ENCODE assay signal across 28 cellular contexts in the genomic region with DNA sequence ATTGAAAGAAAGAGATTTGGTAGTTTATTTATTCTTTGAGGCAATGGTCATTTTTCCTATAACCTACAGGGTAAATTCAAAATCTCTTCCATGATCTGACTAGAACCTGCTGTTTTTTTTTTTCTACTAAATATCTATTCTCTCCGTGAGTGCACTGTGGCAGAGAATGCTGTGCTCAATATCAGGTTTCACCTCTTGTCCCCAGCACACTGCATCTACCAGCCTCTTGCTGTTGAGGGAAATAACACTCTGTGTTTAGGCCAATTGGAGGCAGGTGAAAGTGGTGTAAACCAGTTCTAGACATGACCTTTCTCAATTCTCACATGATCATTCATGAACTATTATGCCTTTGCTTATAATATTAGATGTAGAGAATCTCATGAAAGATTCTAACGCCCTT.
"Had no signal": no experiment of that assay in that cellular context is flagged by ENCODE, and none has a peak within 500 bp of the region (broad histone marks: within the 10 kb centered on the region; RNA-seq: fewer than 3 reads in every experiment).

No MANE protein-coding gene starts in this region.

- H3K4me3 Mint-ChIP-seq: T-cell had no signal

- H3K27me3 Mint-ChIP-seq: T-cell had no signal

- H3K4me1 Mint-ChIP-seq: T-cell had no signal

- H3K27ac Mint-ChIP-seq: T-cell had no signal

- H3K36me3 Mint-ChIP-seq: T-cell had no signal

- DNase-seq: Karpas-422, MM.1S, MV-4-11, NCI-H1092, NCI-H1105, NCI-H1417 treated with DMSO at 0.1 percent for 48 hours, NCI-H1436 treated with DMSO at 0.1 percent for 48 hours, NCI-H1694 treated with DMSO at 0.1 percent for 48 hours, NCI-H187 treated with DMSO at 0.1 percent for 48 hours, NCI-H2029, NCI-H2081, NCI-H2171 treated with DMSO at 0.1 percent for 48 hours, NCI-H2227 treated with DMSO at 0.1 percent for 48 hours, NCI-H345, NCI-H446, NCI-H510A treated with DMSO at 0.1 percent for 48 hours, NCI-H524 treated with DMSO at 0.1 percent for 48 hours, NCI-H526 treated with DMSO at 0.1 percent for 48 hours, NCI-H774, PC-9, SHP77, SIG-M5, SJCRH30, T-cell had no signal

- ATAC-seq: Panc1, Right ventricle myocardium inferior, SK-N-SH treated with all-trans-retinoic acid at 6 μM for 48 hours, T-cell had no signal

- FAIRE-seq: RCC 7860 had no signal
